In the genomic region with DNA sequence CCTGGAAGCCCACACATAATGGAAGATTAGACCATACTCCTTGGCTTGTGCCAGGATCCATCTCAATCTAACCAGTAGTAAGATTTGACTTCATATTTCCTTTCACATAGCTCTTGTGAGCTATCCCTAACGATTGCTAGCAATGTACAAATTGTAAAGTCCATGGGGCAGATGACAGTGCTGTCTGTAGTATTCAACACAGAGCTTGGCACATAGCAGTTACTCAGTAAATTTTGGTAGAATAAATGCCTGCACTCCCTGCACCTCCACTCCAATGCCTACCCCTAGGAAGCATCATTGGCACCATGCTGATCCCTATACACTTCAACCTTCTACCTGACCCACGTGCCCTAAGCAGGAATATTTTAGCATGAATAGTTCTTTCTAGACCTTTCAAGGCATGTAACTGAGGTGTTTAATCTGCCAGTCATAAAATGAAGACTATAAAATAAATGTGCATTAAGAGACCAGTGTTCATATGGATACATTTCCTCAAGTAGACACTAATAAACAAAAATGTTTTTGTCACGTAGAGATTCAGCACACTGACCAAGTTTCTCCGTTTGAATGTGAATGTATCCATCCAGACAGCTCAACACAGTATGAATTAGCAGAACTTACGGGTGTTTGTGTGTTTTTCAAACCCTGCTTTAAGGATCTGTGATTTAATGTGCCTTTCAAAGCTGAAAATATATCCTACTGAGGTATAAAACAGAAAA, we compare ENCODE assay signal across 19 cellular contexts.
A peak's percentile ranks its signal among the peaks of the same experiment; 100 is the strongest.
DNase-seq lines count a peak whose midpoint lies in the region; ATAC-seq, FAIRE-seq and TF ChIP-seq lines count a peak whose summit lies in the region.
"Had no signal": no experiment of that assay in that cellular context is flagged by ENCODE, and none has a peak within 500 bp of the region (broad histone marks: within the 10 kb centered on the region; RNA-seq: fewer than 3 reads in every experiment).

No MANE protein-coding gene starts in this region.

- H3K27me3 ChIP-seq in liver (ENCODE audit: control insufficient read depth in 4 of 4, insufficient read depth in 4 of 4, low read length in 3 of 4): no peaks in the 10 kb centered on the region
- H3K27me3 ChIP-seq: BE2C had no signal

- FAIRE-seq in kidney (lab: Jason Lieb, UNC): no peak
- FAIRE-seq: GM12878, H54 had no signal

- H3K9me3 Mint-ChIP-seq in nephron: no peaks in the 10 kb centered on the region
- H3K9me3 Mint-ChIP-seq: CD8-positive, alpha-beta memory T cell had no signal

- no peak for TF ChIP-seq CTCF in kidney (IDR thresholded peaks at IDR 0.05; ENCODE audit: borderline replicate concordance, extremely low read depth, insufficient read depth)
- no peak for TF ChIP-seq CTCF in liver (IDR thresholded peaks at IDR 0.05; ENCODE audit: low read depth, low read length, missing input control)
- TF ChIP-seq CTCF in nephron (IDR thresholded peaks at IDR 0.05; ENCODE audit: unreplicated experiment in 3 of 3): no peak

- H3K4me3 Mint-ChIP-seq in nephron: no peak overlapping the region
- H3K4me3 Mint-ChIP-seq: CD4-positive, CD25-positive, alpha-beta regulatory T cell; CD8-positive, alpha-beta memory T cell had no signal

- H3K27ac Mint-ChIP-seq in nephron: peak overlapping the region; percentile 26 to 95 (median 83)
- H3K27ac Mint-ChIP-seq: CD4-positive, CD25-positive, alpha-beta regulatory T cell; CD8-positive, alpha-beta memory T cell had no signal

- no peaks in the 10 kb centered on the region for H3K36me3 ChIP-seq in kidney (ENCODE audit: control insufficient read depth in 1 of 2, insufficient read depth in 2 of 2, low read length in 2 of 2)
- no peaks in the 10 kb centered on the region for H3K36me3 ChIP-seq in liver (ENCODE audit: control insufficient read depth in 4 of 4, insufficient read depth in 3 of 4, low read depth in 1 of 4, low read length in 3 of 4)
- H3K36me3 ChIP-seq: BE2C had no signal

- no peak for DNase-seq in kidney
- no peak for DNase-seq in midbrain (lab: John Stamatoyannopoulos, UW)
- no peak for DNase-seq in H4 (ENCODE audit: low spot score)
- DNase-seq: BE2C; C1 segment of cervical spinal cord; CD4-positive, CD25-positive, alpha-beta regulatory T cell; CD8-positive, alpha-beta memory T cell; COR-L47; DMS 273 treated with DMSO at 0.1 percent for 48 hours; DMS53; DND-41; EL; GM23248; HCEC 1CT had no signal

- peak overlapping the region; percentile 25 to 29 for H3K4me3 ChIP-seq in kidney (ENCODE audit: low read length in 2 of 2)
- peak overlapping the region in 1 of 3 donors; percentile 5 for H3K4me3 ChIP-seq in liver (ENCODE audit: low read depth in 1 of 3, low read length in 3 of 3)
- H3K4me3 ChIP-seq: GM12878, GM23248 had no signal

- no peak overlapping the region for H3K27ac ChIP-seq in kidney (ENCODE audit: low read depth in 2 of 2, low read length in 2 of 2)
- peak overlapping the region; percentile 75 to 86 for H3K27ac ChIP-seq in liver (ENCODE audit: low read depth in 1 of 2, low read length in 2 of 2)
- H3K27ac ChIP-seq: GM23248 had no signal

- 28% methylated on average over 5 of the region's 5 CpGs for WGBS in liver

- H3K4me1 Mint-ChIP-seq in nephron: no peaks in the 10 kb centered on the region
- H3K4me1 Mint-ChIP-seq: CD4-positive, CD25-positive, alpha-beta regulatory T cell; CD8-positive, alpha-beta memory T cell had no signal

- no peaks in the 10 kb centered on the region for H3K36me3 Mint-ChIP-seq in nephron (ENCODE audit: low read depth)
- H3K36me3 Mint-ChIP-seq: CD4-positive, CD25-positive, alpha-beta regulatory T cell; CD8-positive, alpha-beta memory T cell had no signal

- no peak for TF ChIP-seq RAD21 in liver (IDR thresholded peaks at IDR 0.05)

- no peak for ATAC-seq in GM19452 (IDR thresholded peaks at IDR 0.05; ENCODE audit: unreplicated experiment)
- ATAC-seq: GM12878 had no signal

- H3K9ac ChIP-seq in kidney (ENCODE audit: low read length in 2 of 2) (no peak overlapping the region), liver (ENCODE audit: low read depth in 1 of 2, low read length in 2 of 2) (peak overlapping the region; percentile 6 to 88)
- H3K9ac ChIP-seq: GM23248 had no signal

- H3K27me3 Mint-ChIP-seq in nephron (ENCODE audit: low read depth): peaks cover 5% of the 10 kb centered on the region
- H3K27me3 Mint-ChIP-seq: CD4-positive, CD25-positive, alpha-beta regulatory T cell; CD8-positive, alpha-beta memory T cell had no signal

- intact Hi-C loops in kidney (cut with DNase I): no loop called here

- H3K4me1 ChIP-seq in kidney (ENCODE audit: control insufficient read depth in 1 of 2, insufficient read depth in 1 of 2, low read depth in 1 of 2, low read length in 2 of 2) (peaks cover 4 to 6% of the 10 kb centered on the region in 2 donors), liver (ENCODE audit: control insufficient read depth in 4 of 4, insufficient read depth in 4 of 4, low read length in 3 of 4) (peaks cover 7 to 20% (median 7%) of the 10 kb centered on the region in 4 donors)
- H3K4me1 ChIP-seq: BE2C had no signal

- H3K9me3 ChIP-seq in kidney (ENCODE audit: control insufficient read depth in 1 of 2, low read length in 2 of 2) (no peaks in the 10 kb centered on the region), liver (ENCODE audit: control insufficient read depth in 4 of 4, low read length in 3 of 4) (no peaks in the 10 kb centered on the region)
- H3K9me3 ChIP-seq: BE2C had no signal

TF ChIP-seq in liver, 16 proteins besides CTCF, POLR2A, EP300 and RAD21:
- TF ChIP-seq, protein P1, sequence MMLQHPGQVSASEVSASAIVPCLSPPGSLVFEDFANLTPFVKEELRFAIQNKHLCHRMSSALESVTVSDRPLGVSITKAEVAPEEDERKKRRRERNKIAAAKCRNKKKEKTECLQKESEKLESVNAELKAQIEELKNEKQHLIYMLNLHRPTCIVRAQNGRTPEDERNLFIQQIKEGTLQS (IDR thresholded peaks at IDR 0.05): no peak
- TF ChIP-seq, protein P2, sequence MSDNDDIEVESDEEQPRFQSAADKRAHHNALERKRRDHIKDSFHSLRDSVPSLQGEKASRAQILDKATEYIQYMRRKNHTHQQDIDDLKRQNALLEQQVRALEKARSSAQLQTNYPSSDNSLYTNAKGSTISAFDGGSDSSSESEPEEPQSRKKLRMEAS (IDR thresholded peaks at IDR 0.05): peak; percentile 77

Comparison
In these comparisons a context has a peak if more than half of its experiments do, and no peak if none do; other contexts are left out.
1. H3K27ac ChIP-seq: peak in liver (2 of 2); none in kidney (0 of 2).
2. H3K9ac ChIP-seq: peak in liver (2 of 2); none in kidney (0 of 2).